Comparison of ENCODE assay signal across 22 cellular contexts in the genomic region with DNA sequence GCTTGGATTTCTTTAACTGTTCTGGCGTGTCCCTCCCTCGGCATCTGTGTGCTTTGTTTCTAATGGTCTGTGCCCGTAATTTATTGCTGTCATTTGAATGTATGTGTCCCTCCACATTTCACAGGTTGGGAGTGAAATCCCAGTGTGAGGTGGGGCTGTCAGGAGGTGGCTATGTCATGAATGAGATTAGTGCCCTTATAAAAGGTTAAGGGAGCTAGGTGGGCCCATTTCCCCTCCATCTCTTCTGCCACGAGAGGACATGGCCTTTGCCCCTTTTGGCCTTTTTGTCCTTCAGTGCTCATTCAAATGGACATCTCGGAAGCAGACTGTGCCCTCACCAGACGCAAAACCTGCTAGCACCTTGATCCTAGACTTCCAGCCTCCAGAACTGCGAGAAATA.
DNase-seq lines count a peak whose midpoint lies in the region; FAIRE-seq and TF ChIP-seq lines count a peak whose summit lies in the region.
"Had no signal": no experiment of that assay in that cellular context is flagged by ENCODE, and none has a peak within 500 bp of the region (broad histone marks: within the 10 kb centered on the region; RNA-seq: fewer than 3 reads in every experiment).

No MANE protein-coding gene starts in this region.

- no peak overlapping the region for H2BK120ac ChIP-seq in H9 (ENCODE audit: low read depth, low read length, poor library complexity, severe bottlenecking)

- POLR2A ChIA-PET in endothelial cell of umbilical vein (lab: Charles Lee): interaction anchor here (1.0 kb wide), 1 partner anchor 203 kb away, joined by 6 read pairs; no protein-coding TSS in a partner anchor

- no peaks in the 10 kb centered on the region for H3K79me2 ChIP-seq in H9 (ENCODE audit: insufficient read depth, low read length)
- H3K79me2 ChIP-seq in endothelial cell of umbilical vein (ENCODE audit: control insufficient read depth, insufficient read depth, low read length): no peaks in the 10 kb centered on the region

- H3K4me2 ChIP-seq in H9 (ENCODE audit: insufficient read depth, insufficient read length, low read length): no peak overlapping the region
- no peak overlapping the region for H3K4me2 ChIP-seq in endothelial cell of umbilical vein (ENCODE audit: insufficient read depth, low read length)
- H3K4me2 ChIP-seq: A549; BLaER1 treated with 17β-estradiol and CSF1 and Interleukin-3, amounts not matched to agents 10 nM and 100 nM had no signal

- H3K4me3 Mint-ChIP-seq in H9 (no peak overlapping the region), nephron progenitor cell (no peak overlapping the region), osteocyte (ENCODE audit: unreplicated experiment) (no peak overlapping the region)
- H3K4me3 Mint-ChIP-seq: B cell; CD4-positive, alpha-beta T cell; CD8-positive, alpha-beta T cell had no signal

- H3K23me2 ChIP-seq in H9 (ENCODE audit: insufficient read length, low read depth, low read length, poor library complexity, severe bottlenecking): no peaks in the 10 kb centered on the region

- intact Hi-C loops in endothelial cell of umbilical vein (cut with micrococcal nuclease): loop anchor here (1.0 to 10.0 kb wide), 4 partner anchors 142 to 944 kb away; no protein-coding TSS in a partner anchor

- H3K9ac ChIP-seq in H9 (ENCODE audit: extremely low read depth, insufficient read length, low read length) (no peak overlapping the region), endothelial cell of umbilical vein (replicated peaks; ENCODE audit: extremely low read depth, insufficient read depth, low read length) (no peak overlapping the region)
- H3K9ac ChIP-seq: BLaER1 treated with 17β-estradiol and CSF1 and Interleukin-3, amounts not matched to agents 10 nM and 100 nM had no signal

- H3K56ac ChIP-seq in H9 (ENCODE audit: insufficient read length, low read depth, low read length): no peak overlapping the region

- no peak for FAIRE-seq in endothelial cell of umbilical vein (lab: Jason Lieb, UNC)
- FAIRE-seq: GM12878, GM12892, GM18507 had no signal

- H3K27me3 Mint-ChIP-seq in H9 (ENCODE audit: low read depth) (0 out of 2 replicates have a peak, but pooled peaks cover 3% of the 10 kb centered on the region), nephron progenitor cell (ENCODE audit: low read depth, poor library complexity) (peaks cover 5% of the 10 kb centered on the region), osteocyte (ENCODE audit: unreplicated experiment) (peaks cover 15% of the 10 kb centered on the region)

- H3K79me1 ChIP-seq in H9 (ENCODE audit: insufficient read depth, low read depth, low read length, poor library complexity, severe bottlenecking): no peaks in the 10 kb centered on the region

- no peaks in the 10 kb centered on the region for H3K27me3 ChIP-seq in H9 (ENCODE audit: insufficient read depth, low read length)
- peaks cover 3 to 7% of the 10 kb centered on the region in 2 experiments for H3K27me3 ChIP-seq in endothelial cell of umbilical vein (ENCODE audit: control insufficient read depth in 2 of 2, insufficient read depth in 2 of 2, low read length in 2 of 2)

- H3K9me3 ChIP-seq in H9 (ENCODE audit: control insufficient read depth, low read depth, low read length) (no peaks in the 10 kb centered on the region), endothelial cell of umbilical vein (replicated peaks; ENCODE audit: control insufficient read depth, insufficient read depth, low read length) (no peaks in the 10 kb centered on the region)
- H3K9me3 ChIP-seq: A549, Caco-2 had no signal

- H3K4me3 ChIP-seq in endothelial cell of umbilical vein (replicated peaks in 1 of 3; ENCODE audit: insufficient read depth in 1 of 3, low read depth in 1 of 3, low read length in 3 of 3): no peak overlapping the region
- H3K4me3 ChIP-seq: A549; BLaER1 treated with 17β-estradiol and CSF1 and Interleukin-3, amounts not matched to agents 10 nM and 100 nM; GM12878 had no signal

- peaks cover 0 to 6% of the 10 kb centered on the region in 2 experiments; a peak in 4 of 5 replicates for H3K9me3 Mint-ChIP-seq in H9
- H3K9me3 Mint-ChIP-seq in nephron progenitor cell: peaks cover 21% of the 10 kb centered on the region
- no peaks in the 10 kb centered on the region for H3K9me3 Mint-ChIP-seq in osteocyte (ENCODE audit: unreplicated experiment)
- H3K9me3 Mint-ChIP-seq: CD4-positive, alpha-beta T cell; CD8-positive, alpha-beta T cell had no signal

- H3K18ac ChIP-seq in H9 (ENCODE audit: insufficient read length, low read depth, low read length): no peak overlapping the region

- DNase-seq in H9 (no peak), endothelial cell of umbilical vein (ENCODE audit: low read depth, low spot score) (no peak), nephron progenitor cell (no peak), osteocyte (ENCODE audit: extremely low spot score, unreplicated experiment) (peak; percentile 57), D341Med (ENCODE audit: low spot score) (no peak), islet precursor cell (no peak)
- DNase-seq in NK-92 treated with Interleukin-12 subunit alpha and Interleukin-12 subunit beta, amount 100 ng/mL, for 24 hours (lab: John Stamatoyannopoulos, UW): no peak
- DNase-seq: Caco-2; Calu3; CD4-positive, alpha-beta T cell; CD8-positive, alpha-beta T cell; DMS79; DND-41; EL had no signal

- H2BK5ac ChIP-seq in H9 (ENCODE audit: insufficient read length, low read length): no peak overlapping the region

- no peak overlapping the region for H2AFZ ChIP-seq in H9 (ENCODE audit: low read length)
- no peak overlapping the region for H2AFZ ChIP-seq in endothelial cell of umbilical vein (ENCODE audit: low read depth, low read length)

- H2AK5ac ChIP-seq in H9 (ENCODE audit: insufficient read length, low read length): no peak overlapping the region

- TF ChIP-seq POLR2A in endothelial cell of umbilical vein (IDR thresholded peaks at IDR 0.05; ENCODE audit: low read depth, low read length): no peak

- H2BK12ac ChIP-seq in H9 (ENCODE audit: insufficient read length, low read depth, low read length): no peak overlapping the region

- H4K8ac ChIP-seq in H9 (replicated peaks; ENCODE audit: insufficient read length, low read depth, low read length): no peak overlapping the region

- H3K4me1 Mint-ChIP-seq in H9 (peaks cover 10 to 12% of the 10 kb centered on the region in 2 experiments), nephron progenitor cell (peaks cover 15% of the 10 kb centered on the region), osteocyte (ENCODE audit: unreplicated experiment) (peaks cover 3% of the 10 kb centered on the region)
- H3K4me1 Mint-ChIP-seq: B cell had no signal

- no peaks in the 10 kb centered on the region for H4K20me1 ChIP-seq in H9 (ENCODE audit: control insufficient read depth, insufficient read depth, insufficient read length)
- H4K20me1 ChIP-seq in endothelial cell of umbilical vein (replicated peaks; ENCODE audit: control insufficient read depth, extremely low read depth, insufficient read depth, low read length): no peaks in the 10 kb centered on the region

- peak overlapping the region; percentile 84 for H2BK20ac ChIP-seq in H9 (ENCODE audit: low read depth, low read length, poor library complexity, severe bottlenecking)

- no peaks in the 10 kb centered on the region for H3K9me1 ChIP-seq in endothelial cell of umbilical vein (replicated peaks; ENCODE audit: control insufficient read depth, extremely low read depth, insufficient read depth, low read length)

- no peak overlapping the region for H4K91ac ChIP-seq in H9 (ENCODE audit: insufficient read length, low read depth, low read length)

- CTCF ChIA-PET in endothelial cell of umbilical vein (lab: Charles Lee): interaction anchor here (0.8 to 7.3 kb wide), 19 partner anchors 10 to 346 kb away, joined by 3 to 776 read pairs (median 9); a partner anchor contains a TSS

- no peak overlapping the region for H3T11ph ChIP-seq in H9 (ENCODE audit: low read length)

- H3K27ac Mint-ChIP-seq in H9 (no peak overlapping the region), nephron progenitor cell (peak overlapping the region; percentile 72), osteocyte (ENCODE audit: unreplicated experiment) (no peak overlapping the region)
- H3K27ac Mint-ChIP-seq: B cell; CD4-positive, alpha-beta T cell; CD8-positive, alpha-beta T cell had no signal

- no peaks in the 10 kb centered on the region for H3K36me3 ChIP-seq in endothelial cell of umbilical vein (ENCODE audit: control insufficient read depth in 2 of 2, extremely low read depth in 1 of 2, insufficient read depth in 2 of 2, low read length in 2 of 2)
- H3K36me3 ChIP-seq: BLaER1 treated with 17β-estradiol and CSF1 and Interleukin-3, amounts not matched to agents 10 nM and 100 nM had no signal

- no peak overlapping the region for H3K23ac ChIP-seq in H9 (ENCODE audit: insufficient read length, low read depth, low read length)

- peaks cover 0 to 6% (median 5%) of the 10 kb centered on the region in 3 experiments; a peak in 2 of 7 replicates for H3K36me3 Mint-ChIP-seq in H9 (ENCODE audit: insufficient read depth in 1 of 3, low read depth in 3 of 3)
- H3K36me3 Mint-ChIP-seq in nephron progenitor cell (ENCODE audit: low read depth): no peaks in the 10 kb centered on the region
- H3K36me3 Mint-ChIP-seq in osteocyte (ENCODE audit: unreplicated experiment): no peaks in the 10 kb centered on the region
- H3K36me3 Mint-ChIP-seq: CD8-positive, alpha-beta T cell had no signal

- H3K4me1 ChIP-seq in H9 (ENCODE audit: insufficient read depth, low read length) (no peaks in the 10 kb centered on the region), endothelial cell of umbilical vein (ENCODE audit: control insufficient read depth, extremely low read depth, insufficient read depth, low read length) (no peaks in the 10 kb centered on the region)
- H3K4me1 ChIP-seq: A549, Caco-2 had no signal

- H3K27ac ChIP-seq in H9 (ENCODE audit: insufficient read length, low read depth, low read length) (no peak overlapping the region), endothelial cell of umbilical vein (ENCODE audit: insufficient read depth, low read depth, low read length) (no peak overlapping the region)
- H3K27ac ChIP-seq: 22Rv1; A549; BLaER1 treated with 17β-estradiol and CSF1 and Interleukin-3, amounts not matched to agents 10 nM and 100 nM; C4-2B had no signal

- no peak overlapping the region for H3K4ac ChIP-seq in H9 (ENCODE audit: low read depth, low read length)

- H4K5ac ChIP-seq in H9 (ENCODE audit: insufficient read length, low read depth, low read length): peak overlapping the region; percentile 65

- no peak for TF ChIP-seq CTCF in H9 (conservative IDR thresholded peaks at IDR 0.05)
- TF ChIP-seq CTCF in endothelial cell of umbilical vein (IDR thresholded peaks at IDR 0.05; ENCODE audit: extremely low read depth in 1 of 2, insufficient read depth in 1 of 2, low read depth in 1 of 2, low read length in 2 of 2): no peak
- no peak for TF ChIP-seq CTCF in nephron progenitor cell (IDR thresholded peaks at IDR 0.05)
- TF ChIP-seq CTCF in osteocyte (IDR thresholded peaks at IDR 0.05): no peak

- WGBS in H9 (ENCODE audit: extremely low coverage, insufficient read length, low lambda C conversion rate): no CpG with 5 or more reads among the region's 7 CpGs

- no TSS peak for BruUV-seq in endothelial cell of umbilical vein (replicated peaks; lab: Mats Ljungman, UMichigan)

- dilution Hi-C loops in endothelial cell of umbilical vein (cut with MboI; ENCODE audit: extremely low pct_ligation_motif_present, low sequenced_read_pairs): no loop called here

- no peak overlapping the region for H3K14ac ChIP-seq in H9 (ENCODE audit: insufficient read depth, low read length)

- no peak overlapping the region for H2BK15ac ChIP-seq in H9 (ENCODE audit: low read depth, low read length)
